8 cellular contexts compared by ENCODE assay signal in the genomic region with DNA sequence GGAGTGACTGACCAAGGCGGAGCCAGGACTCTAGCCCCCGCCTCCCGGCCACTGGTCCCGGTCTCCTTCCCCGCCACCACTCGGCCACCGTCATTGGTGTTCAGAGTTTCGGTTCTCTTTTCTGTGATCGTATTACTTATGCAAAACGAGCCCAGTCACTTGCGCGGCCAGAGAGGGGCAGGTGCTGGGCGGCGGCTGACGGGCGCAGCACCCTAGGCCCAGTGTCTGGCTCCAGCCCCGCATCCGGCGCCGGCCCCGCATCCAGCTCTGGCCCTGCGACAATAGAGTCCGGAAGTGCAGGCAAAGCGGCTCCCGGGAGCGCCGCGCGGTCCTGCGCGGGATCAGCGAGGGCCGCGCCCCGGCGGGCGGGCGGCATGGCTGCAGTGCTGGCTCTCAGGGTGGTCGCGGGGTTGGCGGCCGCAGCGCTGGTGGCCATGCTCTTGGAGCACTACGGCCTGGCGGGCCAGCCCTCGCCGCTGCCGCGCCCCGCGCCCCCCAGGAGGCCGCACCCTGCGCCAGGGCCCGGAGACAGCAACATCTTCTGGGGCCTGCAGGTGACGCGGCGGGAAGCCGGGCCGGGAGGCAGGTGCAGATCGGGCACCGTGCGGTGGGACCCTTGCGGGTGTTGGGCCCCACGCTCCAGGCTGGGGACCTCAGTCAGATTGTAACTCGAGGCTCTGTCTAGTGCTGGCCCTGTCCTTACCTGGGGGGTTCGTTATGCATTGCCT. TPM values are rescaled to one million over a fixed set of nuclear protein-coding genes. Genes with fewer than 3 reads are reported as not detected.
DNase-seq lines count a peak whose midpoint lies in the region; ATAC-seq and TF ChIP-seq lines count a peak whose summit lies in the region.

A gene (plus strand): TSS at position 158 of the 728 bp plus-strand sequence. CDS start 217 bp downstream, at position 375.

- intact Hi-C loops in PC-3 (cut with micrococcal nuclease), result loop anchor here (1.0 to 2.0 kb wide), 2 partner anchors 27 to 53 kb away; a partner anchor contains a TSS

- H3K9ac ChIP-seq in PC-3 (ENCODE audit: low read length), result peak within 1 kb of the TSS; percentile 72

- DNase-seq in COLO829 (ENCODE audit: low spot score) (peak; percentile 15), PC-3 (peak; percentile 86), erythroblast (lab: John Stamatoyannopoulos, UW) (peak; percentile 87 to 88), mucosa of gallbladder (ENCODE audit: low spot score) (peak; percentile 89)
- peak; percentile 75 for DNase-seq in activated T-cell treated with anti-CD3 and anti-CD28 coated beads, Interleukin-2, amount 50 U/mL, for 24 hours
- peak; percentile 21 to 48 for DNase-seq in stimulated activated CD8-positive, alpha-beta memory T cell treated with anti-CD3 and anti-CD28 coated beads, Interleukin-7, amount 100 ng/mL, for 4 hours (ENCODE audit: low read depth in 2 of 2)

- H3K4me2 ChIP-seq in PC-3 (ENCODE audit: low read length), result peak within 1 kb of the TSS; percentile 100

- H3K9me3 Mint-ChIP-seq in activated T-cell treated with anti-CD3 and anti-CD28 coated beads, Interleukin-2, amount 50 U/mL, for 24 hours, result no peaks in the 10 kb centered on the region

- H3K36me3 ChIP-seq in PC-3 (ENCODE audit: low read depth, low read length), result peaks cover 7% of the 10 kb centered on the region

- H3K4me1 ChIP-seq in PC-3 (ENCODE audit: insufficient read depth, low read length), result peaks cover 23% of the 10 kb centered on the region

- H3K79me2 ChIP-seq in PC-3 (ENCODE audit: low read length), result peaks cover 18% of the 10 kb centered on the region

- peak within 1 kb of the TSS; percentile 86 for H3K4me3 ChIP-seq in PC-3 (ENCODE audit: low read length)

- peaks cover 36% of the 10 kb centered on the region for H3K36me3 Mint-ChIP-seq in activated T-cell treated with anti-CD3 and anti-CD28 coated beads, Interleukin-2, amount 50 U/mL, for 24 hours (ENCODE audit: low read depth)

- no TSS peak for BruUV-seq in PC-3 (replicated peaks; lab: Mats Ljungman, UMichigan)

- peaks cover 5% of the 10 kb centered on the region; the same call in 1 of the 2 replicates for H4K20me1 ChIP-seq in PC-3 (ENCODE audit: low read length)

- no peaks in the 10 kb centered on the region for H3F3A ChIP-seq in PC-3 (ENCODE audit: low read length, unreplicated experiment)

- CTCF ChIA-PET in PC-3 (lab: Charles Lee), result no interaction called here

- peak within 1 kb of the TSS; percentile 96 for H2AFZ ChIP-seq in PC-3 (ENCODE audit: low read length)

- peak; percentile 81 for TF ChIP-seq POLR2A in erythroblast (IDR thresholded peaks at IDR 0.05; ENCODE audit: low read length)

- H3K27me3 Mint-ChIP-seq in activated T-cell treated with anti-CD3 and anti-CD28 coated beads, Interleukin-2, amount 50 U/mL, for 24 hours, result peaks cover 3% of the 10 kb centered on the region

- TF ChIP-seq CTCF in PC-3 (conservative IDR thresholded peaks at IDR 0.05; ENCODE audit: low read depth, low read length), result no peak; the same call in 1 of the 2 replicates

- ATAC-seq in GM19452 (IDR thresholded peaks at IDR 0.05; ENCODE audit: unreplicated experiment) (peak; percentile 94), HG03571 (IDR thresholded peaks at IDR 0.05; ENCODE audit: unreplicated experiment) (peak; percentile 87), PC-3 (peak; percentile 88)

- H3K9me2 ChIP-seq in PC-3 (replicated peaks; ENCODE audit: low read length), result no peaks in the 10 kb centered on the region

- H3K27me3 ChIP-seq in PC-3 (ENCODE audit: low read length), result no peaks in the 10 kb centered on the region

- peak within 1 kb of the TSS; percentile 86 for H3K27ac Mint-ChIP-seq in activated T-cell treated with anti-CD3 and anti-CD28 coated beads, Interleukin-2, amount 50 U/mL, for 24 hours

- H3K4me3 Mint-ChIP-seq in activated T-cell treated with anti-CD3 and anti-CD28 coated beads, Interleukin-2, amount 50 U/mL, for 24 hours, result peak within 1 kb of the TSS; percentile 86

- no peaks in the 10 kb centered on the region for H3K9me3 ChIP-seq in PC-3 (ENCODE audit: low read length)

- peak within 1 kb of the TSS; percentile 24 for H3K27ac ChIP-seq in PC-3 (ENCODE audit: low read length)

- POLR2A ChIA-PET in PC-3 (lab: Charles Lee; ENCODE audit: unreplicated experiment), result no interaction called here

- H3K4me1 Mint-ChIP-seq in activated T-cell treated with anti-CD3 and anti-CD28 coated beads, Interleukin-2, amount 50 U/mL, for 24 hours (ENCODE audit: low read depth), result peaks cover 24% of the 10 kb centered on the region

RNA-seq across cellular contexts. Expression of the gene that starts here (rescaled TPM):
- total RNA-seq in PC-3 (2014; rRNA removed), result 19.6 and 31.6 TPM in 2 replicates
- 28.6 TPM for total RNA-seq in mucosa of gallbladder

Comparison
In these comparisons a context has a peak if more than half of its experiments do, and no peak if none do; other contexts are left out.
1. Peak in every context shown above with its lines: DNase-seq, ATAC-seq, H3K4me3 ChIP-seq and H3K27ac ChIP-seq.
2. DNase-seq: peak in every context shown above with its lines; median percentile 89 in mucosa of gallbladder; 88 in erythroblast; 86 in PC-3; 75 in activated T-cell treated with anti-CD3 and anti-CD28 coated beads, Interleukin-2, amount 50 U/mL, for 24 hours; 34 in stimulated activated CD8-positive, alpha-beta memory T cell treated with anti-CD3 and anti-CD28 coated beads, Interleukin-7, amount 100 ng/mL, for 4 hours; 15 in COLO829.